16 cellular contexts compared by ENCODE assay signal in the genomic region with DNA sequence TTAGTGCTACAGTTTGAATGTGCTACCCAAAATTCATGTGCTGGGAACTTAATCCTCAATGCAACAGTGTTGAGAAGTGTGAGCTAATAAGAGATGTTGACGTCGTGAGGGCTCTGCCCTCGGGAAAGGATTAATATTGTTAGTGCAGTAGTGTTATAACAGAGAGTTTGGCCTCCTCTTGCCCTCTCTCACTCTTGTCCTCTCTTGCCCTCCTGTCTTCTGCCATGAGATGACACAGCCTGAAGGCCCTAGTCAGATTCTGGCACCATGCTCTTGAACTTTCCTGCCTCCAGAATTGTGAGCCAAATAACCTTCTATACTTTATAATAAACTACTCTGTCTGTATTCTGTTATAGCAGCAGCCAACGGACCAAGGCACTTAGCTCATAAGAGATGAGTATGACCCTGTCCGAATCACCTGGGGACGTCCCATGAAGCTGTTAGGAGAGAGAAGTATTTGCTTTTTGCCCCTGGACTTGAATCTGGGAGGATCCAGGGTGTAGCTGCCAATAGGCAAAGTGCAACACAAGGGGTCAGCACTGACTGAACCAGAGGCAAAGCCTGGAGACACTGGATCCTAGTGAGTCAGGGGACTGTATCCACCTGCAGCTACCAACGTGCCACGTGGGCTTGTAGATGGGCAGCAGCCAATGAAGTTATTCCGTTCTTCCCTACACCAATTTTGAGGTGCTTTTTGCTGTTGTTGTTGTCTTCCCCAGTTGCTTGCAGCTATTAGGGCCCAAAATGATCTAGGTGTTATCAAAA.
A peak's percentile ranks its signal among the peaks of the same experiment; 100 is the strongest.
DNase-seq lines count a peak whose midpoint lies in the region; ATAC-seq and TF ChIP-seq lines count a peak whose summit lies in the region.
"Had no signal": no experiment of that assay in that cellular context is flagged by ENCODE, and none has a peak within 500 bp of the region (broad histone marks: within the 10 kb centered on the region; RNA-seq: fewer than 3 reads in every experiment).

No MANE protein-coding gene starts in this region.

- no peak for ATAC-seq in heart right ventricle
- ATAC-seq in RWPE2 (ENCODE audit: low read depth) = peak; percentile 52; the same call in 2 of the 3 replicates
- ATAC-seq in aorta (ENCODE audit: low FRiP score) = peak; percentile 52
- ATAC-seq in GM21381 (IDR thresholded peaks at IDR 0.05; ENCODE audit: unreplicated experiment) = no peak
- ATAC-seq: activated CD8-positive, alpha-beta memory T cell treated with anti-CD3 and anti-CD28 coated beads, Interleukin-2, amount 10 ng/mL, durations not matched to agents 7 days and 5 days; stimulated activated effector memory CD8-positive, alpha-beta T cell treated with anti-CD3 and anti-CD28 coated beads, Interleukin-12 subunit alpha, Interleukin-12 subunit beta, amount 100 ng/mL, for 72 hours had no signal

- H3K27ac ChIP-seq in cardiac muscle cell = no peak overlapping the region
- H3K27ac ChIP-seq in heart right ventricle = no peak overlapping the region
- H3K27ac ChIP-seq in RWPE2 (ENCODE audit: poor library complexity, severe bottlenecking) = no peak overlapping the region
- no peak overlapping the region for H3K27ac ChIP-seq in aorta (ENCODE audit: low read depth in 1 of 2, low read length in 2 of 2)
- H3K27ac ChIP-seq: Peyer's patch had no signal

- H3K4me3 ChIP-seq in cardiac muscle cell (no peak overlapping the region), heart right ventricle (no peak overlapping the region), RWPE2 (ENCODE audit: severe bottlenecking) (no peak overlapping the region), fibroblast of pulmonary artery (replicated peaks; ENCODE audit: low read depth, low read length) (no peak overlapping the region), aorta (ENCODE audit: low read length in 2 of 2) (no peak overlapping the region)
- H3K4me3 ChIP-seq: BLaER1 treated with 17β-estradiol and CSF1 and Interleukin-3, amounts not matched to agents 10 nM and 100 nM; Peyer's patch had no signal

- H3K27me3 ChIP-seq in cardiac muscle cell (no peaks in the 10 kb centered on the region), heart right ventricle (peaks cover 0 to 6% (median 0%) of the 10 kb centered on the region in 7 donors), RWPE2 (ENCODE audit: insufficient read depth, poor library complexity, severe bottlenecking) (no peaks in the 10 kb centered on the region), aorta (ENCODE audit: control insufficient read depth in 1 of 2, insufficient read depth in 2 of 2, low read length in 1 of 2) (no peaks in the 10 kb centered on the region)
- H3K27me3 ChIP-seq: BLaER1 treated with 17β-estradiol and CSF1 and Interleukin-3, amounts not matched to agents 10 nM and 100 nM; Peyer's patch had no signal

- H3K4me1 ChIP-seq in cardiac muscle cell (ENCODE audit: low read depth) (no peaks in the 10 kb centered on the region), heart right ventricle (no peaks in the 10 kb centered on the region), RWPE2 (ENCODE audit: insufficient read depth, poor library complexity, severe bottlenecking) (no peaks in the 10 kb centered on the region), aorta (ENCODE audit: control insufficient read depth in 1 of 2, insufficient read depth in 2 of 2, low read length in 2 of 2) (peaks cover 0 to 5% of the 10 kb centered on the region in 2 donors)
- H3K4me1 ChIP-seq: Peyer's patch had no signal

- TF ChIP-seq POLR2A in erythroblast (IDR thresholded peaks at IDR 0.05; ENCODE audit: low read length) = no peak

- intact Hi-C loops in heart right ventricle (cut with DNase I) (no loop called here), aorta (cut with DNase I) (no loop called here)

- TF ChIP-seq CTCF in cardiac muscle cell (IDR thresholded peaks at IDR 0.05; ENCODE audit: low read depth, low read length) (peak; percentile 33), heart right ventricle (IDR thresholded peaks at IDR 0.05) (peak in 3 of 9 donors; percentile 11 to 14 (median 13)), RWPE2 (IDR thresholded peaks at IDR 0.05; ENCODE audit: poor library complexity, severe bottlenecking) (peak; percentile 18), fibroblast of pulmonary artery (IDR thresholded peaks at IDR 0.05; ENCODE audit: low read length, missing control alignments) (peak; percentile 32)

- peak in 1 of 2 donors; percentile 33 for DNase-seq in cardiac muscle cell (ENCODE audit: low read depth in 1 of 2, low spot score in 1 of 2)
- no peak for DNase-seq in heart right ventricle
- no peak for DNase-seq in RWPE2 (ENCODE audit: low spot score)
- peak; percentile 21 for DNase-seq in fibroblast of pulmonary artery (ENCODE audit: low read depth)
- DNase-seq in aorta = no peak
- DNase-seq in erythroblast (lab: John Stamatoyannopoulos, UW) = no peak
- no peak for DNase-seq in SIG-M5 (lab: John Stamatoyannopoulos, UW)
- DNase-seq: activated CD8-positive, alpha-beta memory T cell treated with anti-CD3 and anti-CD28 coated beads, Interleukin-2, amount 10 ng/mL, durations not matched to agents 7 days and 5 days; activated naive CD8-positive, alpha-beta T cell treated with anti-CD3 and anti-CD28 coated beads, Interleukin-2, amount 10 ng/mL, durations not matched to agents 7 days and 5 days; effector CD4-positive, alpha-beta T cell; GDM1; NCI-H2171; Peyer's patch had no signal

- H3K9me3 ChIP-seq in cardiac muscle cell (ENCODE audit: low read depth) (no peaks in the 10 kb centered on the region), heart right ventricle (peaks cover 0 to 23% (median 10%) of the 10 kb centered on the region in 11 donors), RWPE2 (ENCODE audit: severe bottlenecking) (no peaks in the 10 kb centered on the region), aorta (ENCODE audit: control insufficient read depth, low read length) (no peaks in the 10 kb centered on the region)

- 67 to 71% methylated on average over 9 of the region's 9 CpGs for WGBS in heart right ventricle, 2 donors
- 64% methylated on average over 9 of the region's 9 CpGs for WGBS in aorta, 2 donors

- H3K36me3 ChIP-seq in cardiac muscle cell (no peaks in the 10 kb centered on the region), heart right ventricle (no peaks in the 10 kb centered on the region), RWPE2 (ENCODE audit: low read depth) (no peaks in the 10 kb centered on the region), aorta (ENCODE audit: control insufficient read depth in 1 of 2, insufficient read depth in 2 of 2, low read length in 1 of 2) (no peaks in the 10 kb centered on the region)
- H3K36me3 ChIP-seq: BLaER1 treated with 17β-estradiol and CSF1 and Interleukin-3, amounts not matched to agents 10 nM and 100 nM; Peyer's patch had no signal

Comparison
In these comparisons a context has a peak if more than half of its experiments do, and no peak if none do; other contexts are left out.
1. ATAC-seq: peak in RWPE2 (single experiment) and aorta (single experiment); none in heart right ventricle (0 of 8) and GM21381 (single experiment).